22 cellular contexts compared by ENCODE assay signal in genomic region chr20:34985439-34986310, GRCh38. TPM values are rescaled to one million over a fixed set of nuclear protein-coding genes. Genes with fewer than 3 reads are reported as not detected.
DNase-seq lines count a peak whose midpoint lies in the region; ATAC-seq and TF ChIP-seq lines count a peak whose summit lies in the region.
"Had no signal": no experiment of that assay in that cellular context is flagged by ENCODE, and none has a peak within 500 bp of the region (broad histone marks: within the 10 kb centered on the region; RNA-seq: fewer than 3 reads in every experiment).

No MANE protein-coding gene starts in this region.

- TF ChIP-seq POLR2A in right lobe of liver (IDR thresholded peaks at IDR 0.05): no peak

- H3K36me3 ChIP-seq in NT2/D1 (ENCODE audit: insufficient read depth, insufficient read length, low read length): peaks cover 12% of the 10 kb centered on the region
- H3K36me3 ChIP-seq in right lobe of liver: no peaks in the 10 kb centered on the region
- H3K36me3 ChIP-seq: left lung, WERI-Rb-1 had no signal

- no peak overlapping the region for H3K4me3 ChIP-seq in NT2/D1 (ENCODE audit: insufficient read length, low read depth)
- no peak overlapping the region for H3K4me3 ChIP-seq in right lobe of liver
- H3K4me3 ChIP-seq: GM23248, left lung, SK-N-MC had no signal

- H3K9ac ChIP-seq in NT2/D1 (ENCODE audit: insufficient read length, low read depth): peak overlapping the region; percentile 18
- H3K9ac ChIP-seq: GM23248 had no signal

- H3K27me3 ChIP-seq in NT2/D1 (ENCODE audit: insufficient read depth, insufficient read length) (peaks cover 41% of the 10 kb centered on the region), right lobe of liver (no peaks in the 10 kb centered on the region)

- DNase-seq in NT2/D1 (ENCODE audit: low read depth, low spot score) (no peak), endothelial cell (ENCODE audit: low spot score) (no peak), right lobe of liver (peak in 2 of 3 donors; percentile 16 to 49), NCI-H1930 (lab: John Stamatoyannopoulos, UW) (no peak), caudate nucleus (lab: John Stamatoyannopoulos, UW) (no peak)
- no peak for DNase-seq in stimulated activated effector memory CD8-positive, alpha-beta T cell treated with anti-CD3 and anti-CD28 coated beads, Interleukin-12 subunit alpha, Interleukin-12 subunit beta, amount 100 ng/mL, for 72 hours (ENCODE audit: low spot score in 2 of 2)
- no peak for DNase-seq in activated naive CD4-positive, alpha-beta T cell treated with anti-CD3 and anti-CD28 coated beads, Interleukin-2, amount 10 ng/mL, durations not matched to agents 7 days and 5 days
- DNase-seq: activated CD4-positive, alpha-beta T cell treated with anti-CD3 and anti-CD28 coated beads, Interleukin-2, amount 50 U/mL, for 4 hours; activated effector memory CD4-positive, alpha-beta T cell treated with anti-CD3 and anti-CD28 coated beads, Interleukin-2, amount 50 U/mL, for 16 hours; CD4-positive, alpha-beta memory T cell; DMS53; GF-D8; GM23248; KG1; NCI-H1694 treated with DMSO at 0.1 percent for 48 hours; NCI-H226; WERI-Rb-1 had no signal

- H3K27ac ChIP-seq in right lobe of liver (no peak overlapping the region), caudate nucleus (ENCODE audit: low read depth, low read length) (no peak overlapping the region)
- H3K27ac ChIP-seq: GM23248, left lung, SK-N-MC, WERI-Rb-1 had no signal

- CTCF ChIA-PET in activated naive CD4-positive, alpha-beta T cell treated with anti-CD3 and anti-CD28 coated beads, Interleukin-2, amount 10 ng/mL, durations not matched to agents 7 days and 5 days (lab: Charles Lee): no interaction called here

- peak overlapping the region; percentile 88 for H3K27ac Mint-ChIP-seq in endothelial cell (ENCODE audit: unreplicated experiment)
- H3K27ac Mint-ChIP-seq in stimulated activated effector memory CD8-positive, alpha-beta T cell treated with anti-CD3 and anti-CD28 coated beads, Interleukin-12 subunit alpha, Interleukin-12 subunit beta, amount 100 ng/mL, for 72 hours: peak overlapping the region; percentile 58
- H3K27ac Mint-ChIP-seq in activated naive CD4-positive, alpha-beta T cell treated with anti-CD3 and anti-CD28 coated beads, Interleukin-2, amount 10 ng/mL, durations not matched to agents 7 days and 5 days: no peak overlapping the region
- H3K27ac Mint-ChIP-seq: T-helper 2 cell treated with Interferon-gamma antibody and Interleukin-4, amounts not matched to agents 5 μg/mL and 100 μg/mL, for 36 hours had no signal

- intact Hi-C loops in right lobe of liver (cut with DNase I): no loop called here

- no peaks in the 10 kb centered on the region for H3K9me3 ChIP-seq in NT2/D1 (ENCODE audit: insufficient read depth, low read length)
- no peaks in the 10 kb centered on the region for H3K9me3 ChIP-seq in right lobe of liver
- H3K9me3 ChIP-seq: left lung had no signal

- peak overlapping the region; percentile 37 for H3K4me3 Mint-ChIP-seq in endothelial cell (ENCODE audit: unreplicated experiment)
- no peak overlapping the region for H3K4me3 Mint-ChIP-seq in stimulated activated effector memory CD8-positive, alpha-beta T cell treated with anti-CD3 and anti-CD28 coated beads, Interleukin-12 subunit alpha, Interleukin-12 subunit beta, amount 100 ng/mL, for 72 hours
- no peak overlapping the region for H3K4me3 Mint-ChIP-seq in activated naive CD4-positive, alpha-beta T cell treated with anti-CD3 and anti-CD28 coated beads, Interleukin-2, amount 10 ng/mL, durations not matched to agents 7 days and 5 days
- H3K4me3 Mint-ChIP-seq: CD4-positive, alpha-beta memory T cell; T-helper 2 cell treated with Interferon-gamma antibody and Interleukin-4, amounts not matched to agents 5 μg/mL and 100 μg/mL, for 36 hours had no signal

- no peaks in the 10 kb centered on the region for H3K9me3 Mint-ChIP-seq in endothelial cell (ENCODE audit: unreplicated experiment)
- no peaks in the 10 kb centered on the region for H3K9me3 Mint-ChIP-seq in stimulated activated effector memory CD8-positive, alpha-beta T cell treated with anti-CD3 and anti-CD28 coated beads, Interleukin-12 subunit alpha, Interleukin-12 subunit beta, amount 100 ng/mL, for 72 hours
- H3K9me3 Mint-ChIP-seq in activated naive CD4-positive, alpha-beta T cell treated with anti-CD3 and anti-CD28 coated beads, Interleukin-2, amount 10 ng/mL, durations not matched to agents 7 days and 5 days: no peaks in the 10 kb centered on the region
- H3K9me3 Mint-ChIP-seq: T-helper 2 cell treated with Interferon-gamma antibody and Interleukin-4, amounts not matched to agents 5 μg/mL and 100 μg/mL, for 36 hours had no signal

- ATAC-seq in right lobe of liver: no peak
- ATAC-seq in stimulated activated effector memory CD8-positive, alpha-beta T cell treated with anti-CD3 and anti-CD28 coated beads, Interleukin-12 subunit alpha, Interleukin-12 subunit beta, amount 100 ng/mL, for 72 hours: no peak
- no peak for ATAC-seq in GM21390 (IDR thresholded peaks at IDR 0.05; ENCODE audit: unreplicated experiment)

- H3K4me1 ChIP-seq in NT2/D1 (ENCODE audit: insufficient read depth, insufficient read length): peaks cover 31% of the 10 kb centered on the region
- no peaks in the 10 kb centered on the region for H3K4me1 ChIP-seq in right lobe of liver
- H3K4me1 ChIP-seq: left lung had no signal

- TF ChIP-seq CTCF in endothelial cell (IDR thresholded peaks at IDR 0.05; ENCODE audit: unreplicated experiment) (no peak), right lobe of liver (IDR thresholded peaks at IDR 0.05) (no peak)

- 65% methylated on average over 11 of the region's 26 CpGs for WGBS in right lobe of liver (ENCODE audit: insufficient coverage, low coverage, low lambda C conversion rate, missing lambda C conversion rate)

- peaks cover 14% of the 10 kb centered on the region for H3K27me3 Mint-ChIP-seq in endothelial cell (ENCODE audit: unreplicated experiment)
- H3K27me3 Mint-ChIP-seq in activated naive CD4-positive, alpha-beta T cell treated with anti-CD3 and anti-CD28 coated beads, Interleukin-2, amount 10 ng/mL, durations not matched to agents 7 days and 5 days: peaks cover 43% of the 10 kb centered on the region

- peaks cover 23% of the 10 kb centered on the region for H3K4me1 Mint-ChIP-seq in endothelial cell (ENCODE audit: unreplicated experiment)
- H3K4me1 Mint-ChIP-seq in stimulated activated effector memory CD8-positive, alpha-beta T cell treated with anti-CD3 and anti-CD28 coated beads, Interleukin-12 subunit alpha, Interleukin-12 subunit beta, amount 100 ng/mL, for 72 hours: no peaks in the 10 kb centered on the region
- H3K4me1 Mint-ChIP-seq in activated naive CD4-positive, alpha-beta T cell treated with anti-CD3 and anti-CD28 coated beads, Interleukin-2, amount 10 ng/mL, durations not matched to agents 7 days and 5 days: peaks cover 2% of the 10 kb centered on the region

- peaks cover 7% of the 10 kb centered on the region for H3K36me3 Mint-ChIP-seq in endothelial cell (ENCODE audit: low read depth, unreplicated experiment)
- H3K36me3 Mint-ChIP-seq in stimulated activated effector memory CD8-positive, alpha-beta T cell treated with anti-CD3 and anti-CD28 coated beads, Interleukin-12 subunit alpha, Interleukin-12 subunit beta, amount 100 ng/mL, for 72 hours: no peaks in the 10 kb centered on the region
- H3K36me3 Mint-ChIP-seq in activated naive CD4-positive, alpha-beta T cell treated with anti-CD3 and anti-CD28 coated beads, Interleukin-2, amount 10 ng/mL, durations not matched to agents 7 days and 5 days: no peaks in the 10 kb centered on the region
- H3K36me3 Mint-ChIP-seq: CD4-positive, alpha-beta memory T cell had no signal

RNA-seq across cellular contexts. Expression of gene MYH7B, which starts 30.0 kb away (rescaled TPM):
- 0.51 TPM for total RNA-seq in endothelial cell (ENCODE audit: unreplicated experiment)
- total RNA-seq in right lobe of liver: 1 to 10 TPM in 1 of 6 experiments, under 1 TPM in 4, not detected in 1; 0.11 to 1.0 (median 0.39) TPM
- total RNA-seq: esophagus mucosa had no signal

RNA-seq across cellular contexts. Expression of gene GSS, which starts 30.1 kb away (rescaled TPM):
- 48.3 TPM for total RNA-seq in endothelial cell (ENCODE audit: unreplicated experiment)
- total RNA-seq in right lobe of liver: 10 to 100 TPM; 25.9 to 63.6 (median 31.7) TPM

Comparison
In these comparisons a context has a peak if more than half of its experiments do, and no peak if none do; other contexts are left out.
1. DNase-seq: peak in right lobe of liver (2 of 3); none in NT2/D1 (single experiment), endothelial cell (single experiment), stimulated activated effector memory CD8-positive, alpha-beta T cell treated with anti-CD3 and anti-CD28 coated beads, Interleukin-12 subunit alpha, Interleukin-12 subunit beta, amount 100 ng/mL, for 72 hours (0 of 2), NCI-H1930 (0 of 2), activated naive CD4-positive, alpha-beta T cell treated with anti-CD3 and anti-CD28 coated beads, Interleukin-2, amount 10 ng/mL, durations not matched to agents 7 days and 5 days (single experiment) and caudate nucleus (0 of 61).